Comparison of ENCODE assay signal across 18 cellular contexts in the genomic region with DNA sequence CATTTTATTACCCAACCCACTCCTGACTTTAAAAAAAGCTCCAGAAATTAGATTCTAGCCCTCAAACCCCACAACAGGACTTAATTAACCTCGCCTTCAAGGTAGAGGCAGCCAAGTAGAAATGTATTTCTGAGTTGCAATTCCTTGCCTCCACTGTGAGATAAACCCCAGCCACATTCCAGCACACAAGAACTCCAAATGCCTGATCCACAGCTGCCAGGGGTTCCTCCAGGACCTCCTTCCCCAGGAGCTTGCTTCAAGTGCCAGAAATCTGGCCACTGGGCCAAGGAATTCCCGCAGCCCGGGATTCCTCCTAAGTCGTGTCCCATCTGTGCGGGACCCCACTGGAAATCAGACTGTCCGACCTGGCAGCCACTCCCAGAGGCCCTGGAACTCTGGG.
"Had no signal": no experiment of that assay in that cellular context is flagged by ENCODE, and none has a peak within 500 bp of the region (broad histone marks: within the 10 kb centered on the region; RNA-seq: fewer than 3 reads in every experiment).

No MANE protein-coding gene starts in this region.

- H3K36me3 ChIP-seq: right lobe of liver had no signal

- H3K4me3 ChIP-seq: coronary artery, psoas muscle, right lobe of liver, skin epidermis had no signal

- FAIRE-seq: endothelial cell of umbilical vein, kidney, urothelium cell line had no signal

- ATAC-seq: foreskin keratinocyte, left colon, psoas muscle, right lobe of liver had no signal

- H3K27me3 Mint-ChIP-seq: type B pancreatic cell had no signal

- H3K9me3 Mint-ChIP-seq: endodermal cell, naive B cell had no signal

- DNase-seq: effector CD4-positive, alpha-beta T cell; endodermal cell; erythroblast; foreskin keratinocyte; kidney; left colon; naive B cell; nephron progenitor cell; psoas muscle; retina; right lobe of liver; stimulated activated CD4-positive, alpha-beta T cell treated with anti-CD3 and anti-CD28 coated beads, Interleukin-12 subunit alpha, Interleukin-12 subunit beta, amount 100 ng/mL, for 4 hours; stimulated activated naive CD4-positive, alpha-beta T cell had no signal

- H3K9me3 ChIP-seq: psoas muscle, right lobe of liver had no signal

- H3K36me3 Mint-ChIP-seq: type B pancreatic cell had no signal

- H3K27me3 ChIP-seq: foreskin keratinocyte, right lobe of liver had no signal

- H3K27ac Mint-ChIP-seq: endodermal cell, naive B cell, nephron progenitor cell, type B pancreatic cell had no signal

- H3K27ac ChIP-seq: coronary artery, foreskin keratinocyte, psoas muscle, right lobe of liver, skin epidermis had no signal

- H3K4me1 ChIP-seq: psoas muscle, right lobe of liver had no signal

- H3K4me1 Mint-ChIP-seq: naive B cell, nephron progenitor cell had no signal

- H3K4me3 Mint-ChIP-seq: endodermal cell, naive B cell, nephron progenitor cell, type B pancreatic cell had no signal
